In genomic region chr11:3001496-3001895, GRCh38 we compare ENCODE assay signal across 10 cellular contexts. TPM values are rescaled to one million over a fixed set of nuclear protein-coding genes. Genes with fewer than 3 reads are reported as not detected.
DNase-seq lines count a peak whose midpoint lies in the region; ATAC-seq and TF ChIP-seq lines count a peak whose summit lies in the region.
"Had no signal": no experiment of that assay in that cellular context is flagged by ENCODE, and none has a peak within 500 bp of the region (broad histone marks: within the 10 kb centered on the region; RNA-seq: fewer than 3 reads in every experiment).

No MANE protein-coding gene starts in this region.

- no peaks in the 10 kb centered on the region for H3K27me3 Mint-ChIP-seq in activated CD8-positive, alpha-beta T cell treated with anti-CD3 and anti-CD28 coated beads, Interleukin-2, amount 10 ng/mL, durations not matched to agents 7 days and 5 days (ENCODE audit: low read depth)

- H3K27ac ChIP-seq in heart left ventricle, result peak overlapping the region in 10 of 12 donors; percentile 17 to 85 (median 72)

- 43 to 68% (median 60%) methylated on average over 6 of the region's 6 CpGs for WGBS in heart left ventricle, 4 donors

- no peaks in the 10 kb centered on the region for H3K9me3 ChIP-seq in heart left ventricle

- peaks cover 25% of the 10 kb centered on the region for H3K4me1 Mint-ChIP-seq in activated CD8-positive, alpha-beta T cell treated with anti-CD3 and anti-CD28 coated beads, Interleukin-2, amount 10 ng/mL, durations not matched to agents 7 days and 5 days (ENCODE audit: low read depth)

- no peaks in the 10 kb centered on the region for H3K27me3 ChIP-seq in heart left ventricle

- peaks cover 0 to 70% (median 59%) of the 10 kb centered on the region in 9 donors for H3K36me3 ChIP-seq in heart left ventricle

- intact Hi-C loops in heart left ventricle (cut with DNase I), result no loop called here
- intact Hi-C loops in sciatic nerve (cut with DNase I), result no loop called here

- CTCF ChIA-PET in activated CD8-positive, alpha-beta T cell treated with anti-CD3 and anti-CD28 coated beads, Interleukin-2, amount 10 ng/mL, durations not matched to agents 7 days and 5 days (lab: Charles Lee), result interaction anchor here (1.4 kb wide), 1 partner anchor 26 kb away, joined by 5 read pairs; no protein-coding TSS in a partner anchor

- H3K4me1 ChIP-seq in heart left ventricle, result peaks cover 0 to 24% (median 11%) of the 10 kb centered on the region in 12 donors

- POLR2A ChIA-PET in activated CD8-positive, alpha-beta T cell treated with anti-CD3 and anti-CD28 coated beads, Interleukin-2, amount 10 ng/mL, durations not matched to agents 7 days and 5 days (lab: Charles Lee), result interaction anchor here (1.0 kb wide), 1 partner anchor 11 kb away, joined by 4 read pairs; no protein-coding TSS in a partner anchor

- H3K27ac Mint-ChIP-seq in activated CD8-positive, alpha-beta T cell treated with anti-CD3 and anti-CD28 coated beads, Interleukin-2, amount 10 ng/mL, durations not matched to agents 7 days and 5 days, result no peak overlapping the region

- DNase-seq in DMS79 treated with DMSO at 0.1 percent for 48 hours (lab: John Stamatoyannopoulos, UW) (peak; percentile 51), heart left ventricle (peak in 4 of 5 donors; percentile 62 to 82 (median 70)), sciatic nerve (ENCODE audit: low spot score) (peak; percentile 71), OCI-M2 (lab: John Stamatoyannopoulos, UW; ENCODE audit: unreplicated experiment) (no peak)
- DNase-seq in activated CD8-positive, alpha-beta T cell treated with anti-CD3 and anti-CD28 coated beads, Interleukin-2, amount 10 ng/mL, durations not matched to agents 7 days and 5 days, result no peak
- DNase-seq: DND-41, NCI-H187 had no signal

- H3K36me3 Mint-ChIP-seq in activated CD8-positive, alpha-beta T cell treated with anti-CD3 and anti-CD28 coated beads, Interleukin-2, amount 10 ng/mL, durations not matched to agents 7 days and 5 days (ENCODE audit: low read depth), result peaks cover 62% of the 10 kb centered on the region

- ATAC-seq in SK-N-SH treated with all-trans-retinoic acid at 6 μM for 48 hours (peak; percentile 28), heart left ventricle (peak; percentile 69 to 78 (median 74)), sciatic nerve (peak; percentile 45), GM18858 (IDR thresholded peaks at IDR 0.05; ENCODE audit: unreplicated experiment) (no peak), HG02870 (IDR thresholded peaks at IDR 0.05; ENCODE audit: unreplicated experiment) (no peak)
- ATAC-seq in activated CD8-positive, alpha-beta T cell treated with anti-CD3 and anti-CD28 coated beads, Interleukin-2, amount 10 ng/mL, durations not matched to agents 7 days and 5 days, result no peak

- no peaks in the 10 kb centered on the region for H3K9me3 Mint-ChIP-seq in activated CD8-positive, alpha-beta T cell treated with anti-CD3 and anti-CD28 coated beads, Interleukin-2, amount 10 ng/mL, durations not matched to agents 7 days and 5 days (ENCODE audit: insufficient read depth)

- no peak for TF ChIP-seq CTCF in heart left ventricle (IDR thresholded peaks at IDR 0.05)

- no peak for TF ChIP-seq POLR2A in heart left ventricle (IDR thresholded peaks at IDR 0.05)

- H3K4me3 ChIP-seq in heart left ventricle, result no peak overlapping the region

- no peak overlapping the region for H3K4me3 Mint-ChIP-seq in activated CD8-positive, alpha-beta T cell treated with anti-CD3 and anti-CD28 coated beads, Interleukin-2, amount 10 ng/mL, durations not matched to agents 7 days and 5 days

TF ChIP-seq in SK-N-SH treated with all-trans-retinoic acid at 6 μM for 48 hours, 23 proteins besides CTCF, POLR2A, EP300 and RAD21:
- no peak for TF ChIP-seq BACH2 (CRISPR knock-in tag; IDR thresholded peaks at IDR 0.05; ENCODE audit: borderline replicate concordance)
- TF ChIP-seq, protein P1, sequence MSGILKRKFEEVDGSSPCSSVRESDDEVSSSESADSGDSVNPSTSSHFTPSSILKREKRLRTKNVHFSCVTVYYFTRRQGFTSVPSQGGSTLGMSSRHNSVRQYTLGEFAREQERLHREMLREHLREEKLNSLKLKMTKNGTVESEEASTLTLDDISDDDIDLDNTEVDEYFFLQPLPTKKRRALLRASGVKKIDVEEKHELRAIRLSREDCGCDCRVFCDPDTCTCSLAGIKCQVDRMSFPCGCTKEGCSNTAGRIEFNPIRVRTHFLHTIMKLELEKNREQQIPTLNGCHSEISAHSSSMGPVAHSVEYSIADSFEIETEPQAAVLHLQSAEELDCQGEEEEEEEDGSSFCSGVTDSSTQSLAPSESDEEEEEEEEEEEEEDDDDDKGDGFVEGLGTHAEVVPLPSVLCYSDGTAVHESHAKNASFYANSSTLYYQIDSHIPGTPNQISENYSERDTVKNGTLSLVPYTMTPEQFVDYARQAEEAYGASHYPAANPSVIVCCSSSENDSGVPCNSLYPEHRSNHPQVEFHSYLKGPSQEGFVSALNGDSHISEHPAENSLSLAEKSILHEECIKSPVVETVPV (CRISPR knock-in tag; IDR thresholded peaks at IDR 0.05), result no peak
- TF ChIP-seq, protein P2, sequence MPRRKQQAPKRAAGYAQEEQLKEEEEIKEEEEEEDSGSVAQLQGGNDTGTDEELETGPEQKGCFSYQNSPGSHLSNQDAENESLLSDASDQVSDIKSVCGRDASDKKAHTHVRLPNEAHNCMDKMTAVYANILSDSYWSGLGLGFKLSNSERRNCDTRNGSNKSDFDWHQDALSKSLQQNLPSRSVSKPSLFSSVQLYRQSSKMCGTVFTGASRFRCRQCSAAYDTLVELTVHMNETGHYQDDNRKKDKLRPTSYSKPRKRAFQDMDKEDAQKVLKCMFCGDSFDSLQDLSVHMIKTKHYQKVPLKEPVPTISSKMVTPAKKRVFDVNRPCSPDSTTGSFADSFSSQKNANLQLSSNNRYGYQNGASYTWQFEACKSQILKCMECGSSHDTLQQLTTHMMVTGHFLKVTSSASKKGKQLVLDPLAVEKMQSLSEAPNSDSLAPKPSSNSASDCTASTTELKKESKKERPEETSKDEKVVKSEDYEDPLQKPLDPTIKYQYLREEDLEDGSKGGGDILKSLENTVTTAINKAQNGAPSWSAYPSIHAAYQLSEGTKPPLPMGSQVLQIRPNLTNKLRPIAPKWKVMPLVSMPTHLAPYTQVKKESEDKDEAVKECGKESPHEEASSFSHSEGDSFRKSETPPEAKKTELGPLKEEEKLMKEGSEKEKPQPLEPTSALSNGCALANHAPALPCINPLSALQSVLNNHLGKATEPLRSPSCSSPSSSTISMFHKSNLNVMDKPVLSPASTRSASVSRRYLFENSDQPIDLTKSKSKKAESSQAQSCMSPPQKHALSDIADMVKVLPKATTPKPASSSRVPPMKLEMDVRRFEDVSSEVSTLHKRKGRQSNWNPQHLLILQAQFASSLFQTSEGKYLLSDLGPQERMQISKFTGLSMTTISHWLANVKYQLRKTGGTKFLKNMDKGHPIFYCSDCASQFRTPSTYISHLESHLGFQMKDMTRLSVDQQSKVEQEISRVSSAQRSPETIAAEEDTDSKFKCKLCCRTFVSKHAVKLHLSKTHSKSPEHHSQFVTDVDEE (CRISPR knock-in tag; IDR thresholded peaks at IDR 0.05), result no peak
- TF ChIP-seq OSR1 (CRISPR knock-in tag; IDR thresholded peaks at IDR 0.05), result no peak
- no peak for TF ChIP-seq ISL1 (CRISPR knock-in tag; IDR thresholded peaks at IDR 0.05)
- TF ChIP-seq PATZ1 (CRISPR knock-in tag; IDR thresholded peaks at IDR 0.05; ENCODE audit: borderline replicate concordance), result no peak

RNA-seq across cellular contexts. Expression of gene NAP1L4, which starts 9.4 kb away (rescaled TPM):
- total RNA-seq in heart left ventricle (100 to 1,000 TPM; 125 to 216 (median 178) TPM), sciatic nerve (173 TPM)
- 100 to 1,000 TPM; 119 to 143 TPM for polyA plus RNA-seq in heart left ventricle
- total RNA-seq in activated CD8-positive, alpha-beta T cell treated with anti-CD3 and anti-CD28 coated beads, Interleukin-2, amount 10 ng/mL, durations not matched to agents 7 days and 5 days, result 100 to 1,000 TPM; 287 to 300 TPM

RNA-seq across cellular contexts. Expression of gene CARS1, which starts 55.7 kb away (rescaled TPM):
- total RNA-seq in heart left ventricle (10 to 100 TPM; 10.2 to 29.3 (median 18.5) TPM), sciatic nerve (42.3 TPM)
- 10 to 100 TPM in 1 of 2 donors, 1 to 10 TPM in 1; 9.3 to 30.5 TPM for polyA plus RNA-seq in heart left ventricle
- total RNA-seq in activated CD8-positive, alpha-beta T cell treated with anti-CD3 and anti-CD28 coated beads, Interleukin-2, amount 10 ng/mL, durations not matched to agents 7 days and 5 days, result 10 to 100 TPM; 74.6 to 81.5 TPM

Comparison
In these comparisons a context has a peak if more than half of its experiments do, and no peak if none do; other contexts are left out.
1. DNase-seq: peak in DMS79 treated with DMSO at 0.1 percent for 48 hours (single experiment), heart left ventricle (4 of 5) and sciatic nerve (single experiment); none in activated CD8-positive, alpha-beta T cell treated with anti-CD3 and anti-CD28 coated beads, Interleukin-2, amount 10 ng/mL, durations not matched to agents 7 days and 5 days (single experiment) and OCI-M2 (single experiment).
2. ATAC-seq: peak in SK-N-SH treated with all-trans-retinoic acid at 6 μM for 48 hours (single experiment), heart left ventricle (4 of 4) and sciatic nerve (single experiment); none in activated CD8-positive, alpha-beta T cell treated with anti-CD3 and anti-CD28 coated beads, Interleukin-2, amount 10 ng/mL, durations not matched to agents 7 days and 5 days (single experiment), GM18858 (single experiment) and HG02870 (single experiment).